1 cellular context compared by ENCODE assay signal in genomic region chr4:153497091-153497531, GRCh38.
TF ChIP-seq lines count a peak whose summit lies in the region.

No MANE protein-coding gene starts in this region.

TF ChIP-seq in HEK293, 187 proteins besides CTCF, POLR2A, EP300 and RAD21 (continued from another document):
- no peak for TF ChIP-seq ZBTB10 (tag by site-specific recombination; IDR thresholded peaks at IDR 0.05)
- TF ChIP-seq MEIS1 (CRISPR knock-in tag; IDR thresholded peaks at IDR 0.05; ENCODE audit: borderline replicate concordance) = no peak
- TF ChIP-seq ZNF184 (tag by site-specific recombination; IDR thresholded peaks at IDR 0.05) = no peak
- TF ChIP-seq ZNF2 (tag by site-specific recombination; IDR thresholded peaks at IDR 0.05) = no peak
- no peak for TF ChIP-seq ZNF514 (tag by site-specific recombination; IDR thresholded peaks at IDR 0.05)
- no peak for TF ChIP-seq ZNF837 (tag by site-specific recombination; IDR thresholded peaks at IDR 0.05)
- TF ChIP-seq ZNF785 (tag by site-specific recombination; IDR thresholded peaks at IDR 0.05) = no peak
- TF ChIP-seq HOXA7 (CRISPR knock-in tag; IDR thresholded peaks at IDR 0.05; ENCODE audit: borderline replicate concordance) = no peak
- TF ChIP-seq ZNF639 (tag by site-specific recombination; IDR thresholded peaks at IDR 0.05) = no peak
- TF ChIP-seq PRDM2 (tag by site-specific recombination; IDR thresholded peaks at IDR 0.05; ENCODE audit: borderline replicate concordance) = no peak
- TF ChIP-seq PRDM4 (tag by site-specific recombination; IDR thresholded peaks at IDR 0.05) = no peak
- no peak for TF ChIP-seq ZNF138 (tag by site-specific recombination; IDR thresholded peaks at IDR 0.05; ENCODE audit: borderline replicate concordance)
- no peak for TF ChIP-seq WT1 (tag by site-specific recombination; IDR thresholded peaks at IDR 0.05)
- TF ChIP-seq ZNF76 (tag by site-specific recombination; IDR thresholded peaks at IDR 0.05; ENCODE audit: borderline replicate concordance, low read depth) = no peak
- TF ChIP-seq KLF1 (tag by site-specific recombination; IDR thresholded peaks at IDR 0.05) = no peak
- TF ChIP-seq ZNF626 (tag by site-specific recombination; IDR thresholded peaks at IDR 0.05) = no peak
